8 cellular contexts compared by ENCODE assay signal in the genomic region with DNA sequence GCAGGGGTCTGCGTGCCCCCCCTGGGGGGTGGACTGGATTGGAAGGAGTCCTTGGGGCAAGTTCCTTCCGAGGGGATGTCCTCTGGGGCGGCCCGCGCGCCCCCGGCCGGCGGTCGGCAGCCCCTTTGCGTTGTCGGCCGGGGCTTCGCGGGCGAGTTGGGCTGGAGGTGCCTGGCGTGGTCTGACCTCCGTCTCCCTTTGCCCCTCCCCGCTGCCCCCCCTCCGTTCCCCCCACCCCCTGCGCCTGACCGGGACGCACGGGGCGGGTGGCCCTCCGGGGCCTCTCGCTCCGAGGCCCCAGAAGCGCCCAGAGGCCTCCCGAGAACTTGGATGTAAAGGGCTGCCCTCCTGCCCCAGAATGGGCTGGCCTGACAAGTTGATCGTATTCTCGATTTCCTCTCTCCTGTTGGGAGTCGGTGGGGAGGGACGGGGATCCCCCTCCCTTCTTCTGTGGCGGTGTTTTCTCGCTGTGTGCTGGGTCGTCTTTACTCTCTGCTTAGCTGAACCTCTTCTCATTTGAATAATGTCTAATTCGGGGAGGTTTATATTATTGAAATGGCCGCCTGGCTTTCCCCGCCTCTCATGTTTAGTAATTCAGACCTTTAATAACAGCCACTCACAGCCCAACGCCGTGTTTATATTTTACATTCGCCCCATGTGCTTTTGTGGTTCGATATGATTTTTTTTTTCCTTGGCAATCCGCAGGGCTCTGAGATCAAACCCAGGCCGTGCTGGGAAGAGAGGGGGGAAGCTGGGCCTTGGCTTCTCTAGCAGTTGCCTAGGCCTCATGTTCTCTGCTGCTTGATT. TPM values are rescaled to one million over a fixed set of nuclear protein-coding genes. Genes with fewer than 3 reads are reported as not detected.
DNase-seq lines count a peak whose midpoint lies in the region; ATAC-seq and TF ChIP-seq lines count a peak whose summit lies in the region.

No MANE protein-coding gene starts in this region.

- no peak for TF ChIP-seq CTCF in GM12875 (IDR thresholded peaks at IDR 0.05; ENCODE audit: borderline replicate concordance, insufficient read depth, low read depth, low read length)

- peak; percentile 43 for ATAC-seq in HG02623 (IDR thresholded peaks at IDR 0.05; ENCODE audit: unreplicated experiment)

- DNase-seq in NCI-H1105 treated with DMSO at 0.1 percent for 48 hours (lab: John Stamatoyannopoulos, UW) (peak; percentile 72), T-helper 2 cell (peak; percentile 33 to 77 (median 63)), anterior cingulate cortex (lab: John Stamatoyannopoulos, UW) (peak in 51 of 58 donors; percentile 5 to 81 (median 48)), hepatic stellate cell (ENCODE audit: low spot score) (peak; percentile 17), renal cortical epithelial cell (ENCODE audit: low read depth) (peak; percentile 78), HPDE6-E6E7 (ENCODE audit: extremely low spot score) (no peak)

- H3K4me3 ChIP-seq in GM12875 (ENCODE audit: low read depth, low read length), result peak overlapping the region; percentile 88

RNA-seq across cellular contexts. Expression of a gene that starts 1.3 kb away (rescaled TPM):
- total RNA-seq in renal cortical epithelial cell, result 8.9 and 14.6 TPM in 2 replicates
